9 cellular contexts compared by ENCODE assay signal in genomic region chr5:95780597-95780996, GRCh38. TPM values are rescaled to one million over a fixed set of nuclear protein-coding genes. Genes with fewer than 3 reads are reported as not detected.
DNase-seq lines count a peak whose midpoint lies in the region; TF ChIP-seq lines count a peak whose summit lies in the region.
"Had no signal": no experiment of that assay in that cellular context is flagged by ENCODE, and none has a peak within 500 bp of the region (broad histone marks: within the 10 kb centered on the region; RNA-seq: fewer than 3 reads in every experiment).

No MANE protein-coding gene starts in this region.

- H2AFZ ChIP-seq in GM23248: peak overlapping the region; percentile 52; the same call in 1 of the 2 replicates

- in situ Hi-C loops in GM23248 (cut with MboI): no loop called here

- no peaks in the 10 kb centered on the region for H4K20me1 ChIP-seq in GM23248 (ENCODE audit: insufficient read depth)

- no peak overlapping the region for H3K4me3 ChIP-seq in GM23248
- H3K4me3 ChIP-seq in spleen: no peak overlapping the region
- H3K4me3 ChIP-seq: PC-9 had no signal

- H3K9me2 ChIP-seq in GM23248 (ENCODE audit: insufficient read depth): no peaks in the 10 kb centered on the region

- H3K79me2 ChIP-seq in GM23248 (ENCODE audit: insufficient read depth): no peaks in the 10 kb centered on the region

- H3K36me3 ChIP-seq in GM23248 (ENCODE audit: low read depth) (peaks cover 17% of the 10 kb centered on the region; the same call in 1 of the 2 replicates), spleen (peaks cover 0 to 21% (median 0%) of the 10 kb centered on the region in 6 donors)

- peak; percentile 45 for DNase-seq in GM23248
- DNase-seq in iris pigment epithelial cell (ENCODE audit: low read depth): peak; percentile 46
- DNase-seq in spleen: no peak
- no peak for DNase-seq in activated CD4-positive, alpha-beta T cell treated with anti-CD3 and anti-CD28 coated beads for 1 hour
- DNase-seq in activated naive CD4-positive, alpha-beta T cell treated with anti-CD3 and anti-CD28 coated beads, Interleukin-2, amount 50 U/mL, for 16 hours: no peak
- no peak for DNase-seq in AG20443 (ENCODE audit: low spot score)
- no peak for DNase-seq in posterior cingulate gyrus

- peaks cover 55% of the 10 kb centered on the region for H3F3A ChIP-seq in GM23248 (ENCODE audit: insufficient read depth)

- WGBS in GM23248 (ENCODE audit: low coverage in 1 of 2, low lambda C conversion rate in 2 of 2, missing lambda C conversion rate in 2 of 2), 2 experiments: 96 to 100% methylated on average over 7 of the region's 7 CpGs
- WGBS in spleen, 5 donors: 67 to 78% (median 72%) methylated on average over 7 of the region's 7 CpGs

- TF ChIP-seq CTCF in VCaP (conservative IDR thresholded peaks at IDR 0.05) (no peak), spleen (IDR thresholded peaks at IDR 0.05 in 8 of 11, conservative IDR thresholded peaks at IDR 0.05 in 3 of 11) (no peak)

- intact Hi-C loops in spleen (cut with DNase I; ENCODE audit: low total_unique reads): no loop called here
- intact Hi-C loops in posterior cingulate gyrus (cut with DNase I): loop anchor here (2.0 to 5.0 kb wide), 3 partner anchors 48 to 136 kb away; partner anchors contain the start of gene RHOBTB3

- TF ChIP-seq POLR2A in spleen (IDR thresholded peaks at IDR 0.05): no peak

- H3K9ac ChIP-seq in GM23248: peak overlapping the region; percentile 30

- H3K27me3 ChIP-seq in GM23248 (replicated peaks; ENCODE audit: insufficient read depth) (no peaks in the 10 kb centered on the region), spleen (replicated peaks in 1 of 7) (no peaks in the 10 kb centered on the region)

- H3K4me2 ChIP-seq in GM23248 (ENCODE audit: unreplicated experiment): no peak overlapping the region

- H3K9me3 ChIP-seq in GM23248 (ENCODE audit: low read depth) (no peaks in the 10 kb centered on the region), spleen (no peaks in the 10 kb centered on the region)

- H3K4me1 ChIP-seq in GM23248 (ENCODE audit: insufficient read depth) (peaks cover 43% of the 10 kb centered on the region), spleen (peaks cover 4 to 34% (median 16%) of the 10 kb centered on the region in 6 donors)

- peak overlapping the region; percentile 26 for H3K27ac ChIP-seq in GM23248
- peak overlapping the region; percentile 69 for H3K27ac ChIP-seq in VCaP
- H3K27ac ChIP-seq in spleen: peak overlapping the region in 5 of 8 donors; percentile 26 to 59 (median 49)
- H3K27ac ChIP-seq: PC-9 had no signal

RNA-seq across cellular contexts. Expression of gene GLRX, which starts 41.9 kb away (rescaled TPM):
- 144 and 174 TPM in 2 replicates for total RNA-seq in GM23248 (2014; rRNA removed; shearing (Covaris generic))
- 316 and 320 TPM in 2 replicates for polyA plus RNA-seq in GM23248 (2016; fragmentation: Nextera tagmentation; extraction: Ambion mirVana)
- 100 to 1,000 TPM in 2 of 7 donors, 10 to 100 TPM in 5; 59.3 to 130 (median 68.7) TPM for total RNA-seq in spleen
- polyA plus RNA-seq in spleen: 100 to 1,000 TPM in 2 of 3 donors, 10 to 100 TPM in 1; 85.2 to 149 (median 108) TPM

RNA-seq across cellular contexts. Expression of gene RHOBTB3, which starts 49.5 kb away (rescaled TPM):
- total RNA-seq in GM23248 (2014; rRNA removed; shearing (Covaris generic)): 202 and 214 TPM in 2 replicates
- polyA plus RNA-seq in GM23248 (2016; fragmentation: Nextera tagmentation; extraction: Ambion mirVana) (147 and 149 TPM in 2 replicates), spleen (1 to 10 TPM; 4.5 to 9.0 (median 5.2) TPM)
- total RNA-seq in spleen: 10 to 100 TPM; 33.2 to 71.1 (median 43.5) TPM

Comparison
In these comparisons a context has a peak if more than half of its experiments do, and no peak if none do; other contexts are left out.
1. DNase-seq: peak in GM23248 (single experiment) and iris pigment epithelial cell (single experiment); none in spleen (single experiment), activated CD4-positive, alpha-beta T cell treated with anti-CD3 and anti-CD28 coated beads for 1 hour (single experiment), activated naive CD4-positive, alpha-beta T cell treated with anti-CD3 and anti-CD28 coated beads, Interleukin-2, amount 50 U/mL, for 16 hours (single experiment), AG20443 (single experiment) and posterior cingulate gyrus (0 of 10).
2. Peak in every context shown above with its lines, with median percentiles within 50 percentile points of each other: H3K27ac ChIP-seq.